ENCODE assay signal across 10 cellular contexts in the genomic region with DNA sequence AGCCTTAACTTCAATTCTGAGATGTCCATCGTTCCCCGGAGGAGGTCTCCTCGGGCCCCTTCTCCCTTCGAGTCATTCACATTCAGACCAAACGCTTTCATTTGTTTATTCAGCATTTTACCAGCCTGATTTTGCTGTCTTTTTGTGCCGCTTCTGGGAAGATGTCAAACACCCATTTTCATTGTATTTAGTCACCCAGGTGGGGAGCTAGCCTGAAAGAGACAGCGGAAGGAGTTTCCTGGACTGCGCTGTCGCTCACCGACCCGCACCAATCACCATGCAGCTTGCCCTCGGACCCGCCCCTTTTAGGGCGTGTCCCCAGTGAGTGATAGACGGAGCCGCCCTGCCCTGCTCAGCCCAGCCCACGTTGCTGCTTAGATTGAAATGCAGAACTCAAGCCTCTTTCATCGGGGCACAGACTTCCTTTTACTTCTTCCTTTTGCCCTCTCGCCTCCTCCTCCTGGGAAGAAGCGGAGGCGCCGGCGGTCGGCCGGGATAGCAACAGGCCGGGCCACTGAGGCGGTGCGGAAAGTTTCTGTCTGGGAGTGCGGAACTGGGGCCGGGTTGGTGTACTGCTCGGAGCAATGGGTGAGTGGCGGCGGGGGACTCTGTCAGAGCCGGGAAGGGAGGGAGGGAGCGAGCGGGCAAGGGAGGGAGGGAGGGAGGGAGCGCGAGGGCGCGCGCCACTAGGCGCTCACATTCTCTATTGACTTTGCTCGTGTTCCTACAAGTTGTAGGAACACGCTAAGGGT. TPM values are rescaled to one million over a fixed set of nuclear protein-coding genes. Genes with fewer than 3 reads are reported as not detected.
DNase-seq lines count a peak whose midpoint lies in the region; ATAC-seq, FAIRE-seq and TF ChIP-seq lines count a peak whose summit lies in the region.
"Had no signal": no experiment of that assay in that cellular context is flagged by ENCODE, and none has a peak within 500 bp of the region (broad histone marks: within the 10 kb centered on the region; RNA-seq: fewer than 3 reads in every experiment).

A gene (plus strand): TSS at position 355 of the 752 bp plus-strand sequence. CDS start 230 bp downstream, at position 585.

- H3K9me3 ChIP-seq in breast epithelium: no peaks in the 10 kb centered on the region
- H3K9me3 ChIP-seq: uterus had no signal

- H3K27ac ChIP-seq in breast epithelium: peak within 1 kb of the TSS in 1 of 2 donors; percentile 55
- H3K27ac ChIP-seq: uterus had no signal

- no peaks in the 10 kb centered on the region for H3K36me3 ChIP-seq in breast epithelium
- H3K36me3 ChIP-seq: uterus had no signal

- H3K4me1 Mint-ChIP-seq in stimulated activated effector memory CD8-positive, alpha-beta T cell treated with anti-CD3 and anti-CD28 coated beads, Interleukin-12 subunit alpha, Interleukin-12 subunit beta, amount 100 ng/mL, for 72 hours: peaks cover 33% of the 10 kb centered on the region

- no peak for TF ChIP-seq CTCF in breast epithelium (IDR thresholded peaks at IDR 0.05)

- peak within 1 kb of the TSS; percentile 45 for H3K4me3 Mint-ChIP-seq in stimulated activated effector memory CD8-positive, alpha-beta T cell treated with anti-CD3 and anti-CD28 coated beads, Interleukin-12 subunit alpha, Interleukin-12 subunit beta, amount 100 ng/mL, for 72 hours

- intact Hi-C loops in breast epithelium (cut with DNase I; ENCODE audit: low total_unique reads): no loop called here

- peaks cover 4 to 99% of the 10 kb centered on the region in 2 donors for H3K27me3 ChIP-seq in breast epithelium

- H3K4me3 ChIP-seq in breast epithelium: peak within 1 kb of the TSS; percentile 43 to 71 (median 53)

- H3K36me3 Mint-ChIP-seq in stimulated activated effector memory CD8-positive, alpha-beta T cell treated with anti-CD3 and anti-CD28 coated beads, Interleukin-12 subunit alpha, Interleukin-12 subunit beta, amount 100 ng/mL, for 72 hours: peaks cover 17% of the 10 kb centered on the region

- no peak for FAIRE-seq in H54 (lab: Jason Lieb, UNC)

- DNase-seq in COR-L47 (lab: John Stamatoyannopoulos, UW) (peak; percentile 91), HuH-7 (ENCODE audit: low spot score) (peak; percentile 72), OCI-M2 (lab: John Stamatoyannopoulos, UW; ENCODE audit: unreplicated experiment) (peak; percentile 90), breast epithelium (ENCODE audit: low spot score in 2 of 2) (peak; percentile 76 to 80), kidney glomerular epithelial cell (lab: John Stamatoyannopoulos, UW) (peak; percentile 82), H54 (ENCODE audit: insufficient read length, low spot score) (no peak)
- peak in 1 of 2 donors; percentile 50 for DNase-seq in stimulated activated effector memory CD8-positive, alpha-beta T cell treated with anti-CD3 and anti-CD28 coated beads, Interleukin-12 subunit alpha, Interleukin-12 subunit beta, amount 100 ng/mL, for 72 hours (ENCODE audit: low spot score in 2 of 2)

- ATAC-seq in GM19467 (IDR thresholded peaks at IDR 0.05; ENCODE audit: unreplicated experiment): peak; percentile 63
- ATAC-seq in stimulated activated effector memory CD8-positive, alpha-beta T cell treated with anti-CD3 and anti-CD28 coated beads, Interleukin-12 subunit alpha, Interleukin-12 subunit beta, amount 100 ng/mL, for 72 hours: peak; percentile 66

- TF ChIP-seq POLR2A in breast epithelium (IDR thresholded peaks at IDR 0.05) (no peak), H54 (IDR thresholded peaks at IDR 0.05; ENCODE audit: low read depth, low read length) (no peak)

- no peak within 1 kb of the TSS for H3K27ac Mint-ChIP-seq in stimulated activated effector memory CD8-positive, alpha-beta T cell treated with anti-CD3 and anti-CD28 coated beads, Interleukin-12 subunit alpha, Interleukin-12 subunit beta, amount 100 ng/mL, for 72 hours

- peaks cover 15 to 19% of the 10 kb centered on the region in 2 donors for H3K4me1 ChIP-seq in breast epithelium

- no peaks in the 10 kb centered on the region for H3K9me3 Mint-ChIP-seq in stimulated activated effector memory CD8-positive, alpha-beta T cell treated with anti-CD3 and anti-CD28 coated beads, Interleukin-12 subunit alpha, Interleukin-12 subunit beta, amount 100 ng/mL, for 72 hours

RNA-seq across cellular contexts. Expression of the gene that starts here (rescaled TPM):
- total RNA-seq in breast epithelium: 1 to 10 TPM in 2 of 3 donors, under 1 TPM in 1; 0.64 to 4.9 (median 1.3) TPM
- total RNA-seq: activated CD8-positive, alpha-beta memory T cell treated with anti-CD3 and anti-CD28 coated beads for 36 hours had no signal
